ENCODE assay signal across 22 cellular contexts in the genomic region with DNA sequence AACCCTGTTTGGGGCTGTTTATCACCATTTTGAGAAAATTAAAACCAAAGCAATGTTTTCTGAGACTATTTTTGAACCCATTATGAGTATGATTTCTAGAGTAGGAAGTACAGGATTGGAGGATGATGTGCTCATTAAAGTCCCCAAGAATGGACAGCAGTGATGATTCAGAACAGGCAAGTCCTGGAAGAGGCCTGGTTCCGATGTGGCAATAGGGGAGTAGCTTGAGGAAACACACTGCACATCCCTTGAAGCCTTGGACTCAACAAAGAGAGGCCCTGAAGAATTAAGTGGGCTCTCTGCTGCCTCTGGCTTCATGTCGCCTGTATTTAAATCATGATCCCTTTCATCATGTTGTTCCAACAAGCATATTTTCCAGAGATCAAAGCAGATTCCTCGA.
A peak's percentile ranks its signal among the peaks of the same experiment; 100 is the strongest.
DNase-seq lines count a peak whose midpoint lies in the region; TF ChIP-seq lines count a peak whose summit lies in the region.
"Had no signal": no experiment of that assay in that cellular context is flagged by ENCODE, and none has a peak within 500 bp of the region (broad histone marks: within the 10 kb centered on the region; RNA-seq: fewer than 3 reads in every experiment).

No MANE protein-coding gene starts in this region.

- H3K9me3 ChIP-seq in GM23248 (ENCODE audit: low read depth) (no peaks in the 10 kb centered on the region), mammary epithelial cell (replicated peaks; ENCODE audit: insufficient read depth, low read length) (no peaks in the 10 kb centered on the region)
- H3K9me3 ChIP-seq: A549, Peyer's patch had no signal

- H3K9me2 ChIP-seq in GM23248 (ENCODE audit: insufficient read depth), result no peaks in the 10 kb centered on the region

- CTCF ChIA-PET in mammary epithelial cell (lab: Charles Lee; ENCODE audit: low non-redundant PET), result no interaction called here

- intact Hi-C loops in mammary epithelial cell (cut with micrococcal nuclease), result no loop called here

- peaks cover 5% of the 10 kb centered on the region for H3K4me1 Mint-ChIP-seq in type B pancreatic cell (ENCODE audit: unreplicated experiment)
- H3K4me1 Mint-ChIP-seq: B cell had no signal

- H3K9me3 Mint-ChIP-seq in type B pancreatic cell, result no peaks in the 10 kb centered on the region
- H3K9me3 Mint-ChIP-seq: CD4-positive, alpha-beta T cell had no signal

- H3K36me3 ChIP-seq in GM23248 (ENCODE audit: low read depth) (no peaks in the 10 kb centered on the region), mammary epithelial cell (ENCODE audit: insufficient read depth, low read length) (no peaks in the 10 kb centered on the region)
- H3K36me3 ChIP-seq: Peyer's patch had no signal

- WGBS in GM23248 (ENCODE audit: low coverage in 1 of 2, low lambda C conversion rate in 2 of 2, missing lambda C conversion rate in 2 of 2), 2 experiments, result 96 to 98% methylated on average over 3 of the region's 3 CpGs
- 100% methylated on average over 3 of the region's 3 CpGs for WGBS in mammary epithelial cell (ENCODE audit: low coverage, missing lambda C conversion rate)

- H3K4me1 ChIP-seq in GM23248 (ENCODE audit: insufficient read depth), result no peaks in the 10 kb centered on the region
- H3K4me1 ChIP-seq in mammary epithelial cell (ENCODE audit: insufficient read depth, low read length), result peaks cover 15% of the 10 kb centered on the region
- H3K4me1 ChIP-seq: A549, Peyer's patch had no signal

- H3K4me3 ChIP-seq in AG10803 (ENCODE audit: low read length) (no peak overlapping the region), GM23248 (no peak overlapping the region), mammary epithelial cell (replicated peaks in 1 of 3; ENCODE audit: insufficient read depth in 1 of 3, low read depth in 2 of 3, low read length in 3 of 3) (no peak overlapping the region), fibroblast of pulmonary artery (replicated peaks; ENCODE audit: low read depth, low read length) (no peak overlapping the region)
- H3K4me3 ChIP-seq: A549, Peyer's patch had no signal

- no TSS peak for BruUV-seq in mammary epithelial cell (replicated peaks; lab: Mats Ljungman, UMichigan)

- H3K27ac Mint-ChIP-seq in type B pancreatic cell, result no peak overlapping the region
- H3K27ac Mint-ChIP-seq: B cell; CD4-positive, alpha-beta T cell had no signal

- no peak overlapping the region for H3K4me2 ChIP-seq in GM23248 (ENCODE audit: unreplicated experiment)
- no peak overlapping the region for H3K4me2 ChIP-seq in mammary epithelial cell (ENCODE audit: insufficient read depth, low read depth, low read length)
- H3K4me2 ChIP-seq: A549 had no signal

- in situ Hi-C loops in GM23248 (cut with MboI) (no loop called here), mammary epithelial cell (cut with MboI; ENCODE audit: low sequenced_read_pairs in 2 of 2) (no loop called here)

- no peaks in the 10 kb centered on the region for H3K27me3 ChIP-seq in GM23248 (replicated peaks; ENCODE audit: insufficient read depth)
- no peaks in the 10 kb centered on the region for H3K27me3 ChIP-seq in mammary epithelial cell (ENCODE audit: insufficient read depth, low read length)
- H3K27me3 ChIP-seq: Peyer's patch had no signal

- no peak overlapping the region for H3K9ac ChIP-seq in GM23248
- no peak overlapping the region for H3K9ac ChIP-seq in mammary epithelial cell (ENCODE audit: insufficient read depth, low read length)

- no peak overlapping the region for H3K4me3 Mint-ChIP-seq in type B pancreatic cell
- H3K4me3 Mint-ChIP-seq: B cell; CD4-positive, alpha-beta T cell had no signal

- H3K79me2 ChIP-seq in GM23248 (ENCODE audit: insufficient read depth), result no peaks in the 10 kb centered on the region
- no peaks in the 10 kb centered on the region for H3K79me2 ChIP-seq in mammary epithelial cell (ENCODE audit: insufficient read depth, low read length)

- no peaks in the 10 kb centered on the region for H4K20me1 ChIP-seq in GM23248 (ENCODE audit: insufficient read depth)
- H4K20me1 ChIP-seq in mammary epithelial cell (ENCODE audit: insufficient read depth, low read length), result no peaks in the 10 kb centered on the region

- DNase-seq in AG10803 (ENCODE audit: low read depth), result peak; percentile 58
- peak; percentile 52 for DNase-seq in GM23248
- peak; percentile 11 for DNase-seq in mammary epithelial cell
- peak; percentile 69 for DNase-seq in fibroblast of pulmonary artery (ENCODE audit: low read depth)
- DNase-seq in ecto neural progenitor cell (ENCODE audit: low spot score), result no peak
- DNase-seq in type B pancreatic cell (ENCODE audit: extremely low spot score, unreplicated experiment), result no peak
- DNase-seq in NCI-H2227 treated with DMSO at 0.1 percent for 48 hours (lab: John Stamatoyannopoulos, UW), result no peak
- DNase-seq in stimulated activated CD4-positive, alpha-beta T cell treated with anti-CD3 and anti-CD28 coated beads, Interleukin-15, amount 100 ng/mL, for 24 hours, result no peak
- DNase-seq: Calu3; CD4-positive, alpha-beta T cell; DMS79; GDM1; GOT3; KG1; MM.1S; NCI-H187 treated with DMSO at 0.1 percent for 48 hours; NCI-H2171; NCI-H82; Peyer's patch; SHP77 treated with DMSO at 0.1 percent for 48 hours had no signal

- no peak for TF ChIP-seq CTCF in AG10803 (conservative IDR thresholded peaks at IDR 0.05; ENCODE audit: low read length)
- TF ChIP-seq CTCF in mammary epithelial cell (conservative IDR thresholded peaks at IDR 0.05 in 1 of 2, IDR thresholded peaks at IDR 0.05 in 1 of 2; ENCODE audit: extremely low read depth in 1 of 2, insufficient read depth in 1 of 2, low read depth in 1 of 2, low read length in 2 of 2), result no peak
- no peak for TF ChIP-seq CTCF in fibroblast of pulmonary artery (IDR thresholded peaks at IDR 0.05; ENCODE audit: low read length, missing control alignments)
- no peak for TF ChIP-seq CTCF in type B pancreatic cell (conservative IDR thresholded peaks at IDR 0.05)

- no peaks in the 10 kb centered on the region for H3K36me3 Mint-ChIP-seq in type B pancreatic cell

- no peaks in the 10 kb centered on the region for H3F3A ChIP-seq in GM23248 (ENCODE audit: insufficient read depth)

- H3K27ac ChIP-seq in GM23248, result no peak overlapping the region
- no peak overlapping the region for H3K27ac ChIP-seq in mammary epithelial cell (ENCODE audit: insufficient read depth, low read depth, low read length)
- H3K27ac ChIP-seq: A549, Peyer's patch had no signal

- H2AFZ ChIP-seq in GM23248, result no peak overlapping the region
- H2AFZ ChIP-seq in mammary epithelial cell (ENCODE audit: low read depth, low read length), result no peak overlapping the region

- no peaks in the 10 kb centered on the region for H3K27me3 Mint-ChIP-seq in type B pancreatic cell
- H3K27me3 Mint-ChIP-seq: CD4-positive, alpha-beta T cell had no signal

- dilution Hi-C loops in mammary epithelial cell (cut with HindIII; ENCODE audit: low sequenced_read_pairs), result no loop called here

Comparison
In these comparisons a context has a peak if more than half of its experiments do, and no peak if none do; other contexts are left out.
1. DNase-seq: peak in AG10803 (single experiment), GM23248 (single experiment), mammary epithelial cell (single experiment) and fibroblast of pulmonary artery (single experiment); none in ecto neural progenitor cell (single experiment), type B pancreatic cell (single experiment), NCI-H2227 treated with DMSO at 0.1 percent for 48 hours (single experiment) and stimulated activated CD4-positive, alpha-beta T cell treated with anti-CD3 and anti-CD28 coated beads, Interleukin-15, amount 100 ng/mL, for 24 hours (single experiment).